18 cellular contexts compared by ENCODE assay signal in genomic region chr2:207458582-207458981, GRCh38.
"Had no signal": no experiment of that assay in that cellular context is flagged by ENCODE, and none has a peak within 500 bp of the region (broad histone marks: within the 10 kb centered on the region; RNA-seq: fewer than 3 reads in every experiment).

No MANE protein-coding gene starts in this region.

- H3K4me3 Mint-ChIP-seq: central memory CD8-positive, alpha-beta T cell; naive thymus-derived CD8-positive, alpha-beta T cell had no signal

- H3K36me3 ChIP-seq: adrenal gland, esophagus squamous epithelium, heart left ventricle, sigmoid colon had no signal

- H3K36me3 Mint-ChIP-seq: naive thymus-derived CD8-positive, alpha-beta T cell had no signal

- H3K9me3 Mint-ChIP-seq: central memory CD8-positive, alpha-beta T cell had no signal

- H3K27ac ChIP-seq: adrenal gland, esophagus squamous epithelium, heart left ventricle, psoas muscle, sigmoid colon had no signal

- H3K4me1 ChIP-seq: adrenal gland, esophagus squamous epithelium, heart left ventricle, psoas muscle, sigmoid colon had no signal

- H3K27ac Mint-ChIP-seq: activated T-helper 2 cell treated with anti-CD3 and anti-CD28 coated beads, Interferon-gamma antibody, Interleukin-2, Interleukin-4, amounts not matched to agents 10 μg/mL and 5 μg/mL and 100 μg/mL, durations not matched to agents 14 hours and 24 hours and 36 hours; naive thymus-derived CD8-positive, alpha-beta T cell had no signal

- H3K27me3 Mint-ChIP-seq: central memory CD8-positive, alpha-beta T cell; naive thymus-derived CD8-positive, alpha-beta T cell had no signal

- ATAC-seq: heart left ventricle; mucosa of descending colon; naive thymus-derived CD8-positive, alpha-beta T cell; psoas muscle had no signal

- H3K9me3 ChIP-seq: adrenal gland, esophagus squamous epithelium, mucosa of descending colon, psoas muscle, sigmoid colon had no signal

- DNase-seq: activated CD4-positive, alpha-beta T cell treated with anti-CD3 and anti-CD28 coated beads, Interleukin-2, amount 50 U/mL, for 1 hour; activated naive CD4-positive, alpha-beta T cell treated with anti-CD3 and anti-CD28 coated beads, Interleukin-2, amount 50 U/mL, for 16 hours; adrenal gland; dermis blood vessel endothelial cell; esophagus squamous epithelium; foreskin fibroblast; heart left ventricle; mammary epithelial cell; mucosa of descending colon; naive thymus-derived CD8-positive, alpha-beta T cell; nucleus accumbens; psoas muscle; sigmoid colon; stimulated activated CD4-positive, alpha-beta T cell treated with anti-CD3 and anti-CD28 coated beads, Interleukin-12 subunit alpha, Interleukin-12 subunit beta, amount 100 ng/mL, for 4 hours; stimulated activated naive CD4-positive, alpha-beta T cell treated with Interleukin-2 at 50 U/mL for 16 hours; trophoblast cell had no signal

- H3K27me3 ChIP-seq: adrenal gland, esophagus squamous epithelium, heart left ventricle, sigmoid colon had no signal

- H3K4me3 ChIP-seq: adrenal gland, esophagus squamous epithelium, heart left ventricle, mucosa of descending colon, psoas muscle, sigmoid colon had no signal
